2 cellular contexts compared by ENCODE assay signal in genomic region chr1:119350866-119351265, GRCh38. TPM values are rescaled to one million over a fixed set of nuclear protein-coding genes. Genes with fewer than 3 reads are reported as not detected.
"Had no signal": no experiment of that assay in that cellular context is flagged by ENCODE, and none has a peak within 500 bp of the region (broad histone marks: within the 10 kb centered on the region; RNA-seq: fewer than 3 reads in every experiment).

No MANE protein-coding gene starts in this region.

RNA-seq across cellular contexts. Expression of gene HAO2, which starts 17.7 kb away (rescaled TPM):
- total RNA-seq: G401, GM12878 had no signal
- polyA plus RNA-seq: GM12878 had no signal
